Comparison of ENCODE assay signal across 18 cellular contexts in genomic region chr18:8787764-8788163, GRCh38.
A peak's percentile ranks its signal among the peaks of the same experiment; 100 is the strongest.
DNase-seq lines count a peak whose midpoint lies in the region; ATAC-seq, FAIRE-seq and TF ChIP-seq lines count a peak whose summit lies in the region.
"Had no signal": no experiment of that assay in that cellular context is flagged by ENCODE, and none has a peak within 500 bp of the region (broad histone marks: within the 10 kb centered on the region; RNA-seq: fewer than 3 reads in every experiment).

No MANE protein-coding gene starts in this region.

- TF ChIP-seq CTCF in astrocyte (IDR thresholded peaks at IDR 0.05; ENCODE audit: insufficient read depth, low read depth, low read length) (no peak), hepatocyte (IDR thresholded peaks at IDR 0.05; ENCODE audit: poor library complexity) (no peak)

- H2AFZ ChIP-seq in astrocyte (ENCODE audit: low read depth, low read length): no peak overlapping the region
- no peak overlapping the region for H2AFZ ChIP-seq in hepatocyte
- H2AFZ ChIP-seq: GM23248 had no signal

- peak overlapping the region; percentile 50 for H3K27ac Mint-ChIP-seq in astrocyte (ENCODE audit: unreplicated experiment)
- H3K27ac Mint-ChIP-seq: CD8-positive, alpha-beta memory T cell had no signal

- H3K4me1 ChIP-seq in astrocyte (ENCODE audit: insufficient read depth, low read length): peaks cover 3% of the 10 kb centered on the region
- peaks cover 29% of the 10 kb centered on the region for H3K4me1 ChIP-seq in hepatocyte (ENCODE audit: insufficient read depth)

- H3K9me2 ChIP-seq in hepatocyte (replicated peaks; ENCODE audit: insufficient read depth): no peaks in the 10 kb centered on the region

- 88% methylated on average over 6 of the region's 6 CpGs for WGBS in hepatocyte (ENCODE audit: low lambda C conversion rate, missing lambda C conversion rate)

- H3K79me2 ChIP-seq in astrocyte (ENCODE audit: insufficient read depth, low read length) (no peaks in the 10 kb centered on the region), hepatocyte (no peaks in the 10 kb centered on the region)

- H3K4me3 Mint-ChIP-seq in astrocyte (ENCODE audit: unreplicated experiment): no peak overlapping the region
- H3K4me3 Mint-ChIP-seq: CD8-positive, alpha-beta memory T cell had no signal

- H3K27me3 Mint-ChIP-seq in astrocyte (ENCODE audit: low read depth, unreplicated experiment): no peaks in the 10 kb centered on the region

- ATAC-seq in HG03196 (IDR thresholded peaks at IDR 0.05; ENCODE audit: unreplicated experiment) (no peak), GM21723 (IDR thresholded peaks at IDR 0.05; ENCODE audit: unreplicated experiment) (no peak), GM19035 (IDR thresholded peaks at IDR 0.05; ENCODE audit: unreplicated experiment) (no peak)
- ATAC-seq: PC-3 had no signal

- H3K9me3 Mint-ChIP-seq in astrocyte (ENCODE audit: unreplicated experiment): no peaks in the 10 kb centered on the region
- H3K9me3 Mint-ChIP-seq: CD8-positive, alpha-beta memory T cell had no signal

- DNase-seq in Ammon's horn (ENCODE audit: low spot score) (peak; percentile 31), astrocyte (ENCODE audit: low read depth) (no peak), hepatocyte (ENCODE audit: low spot score) (no peak), pons (ENCODE audit: low spot score) (peak; percentile 90), HTR-8/SVneo (ENCODE audit: insufficient read length, low spot score) (no peak)
- DNase-seq: CD8-positive, alpha-beta memory T cell; DMS79; GM23248; NCI-H1048; NCI-H1436; NCI-H1930; NCI-H345; NCI-H526; PC-3; RPMI8226 had no signal

- H3K9ac ChIP-seq in astrocyte (ENCODE audit: low read length): no peak overlapping the region
- H3K9ac ChIP-seq: GM23248 had no signal

- H3K9me3 ChIP-seq in astrocyte (ENCODE audit: insufficient read depth, low read depth, low read length) (no peaks in the 10 kb centered on the region), hepatocyte (ENCODE audit: low read depth) (no peaks in the 10 kb centered on the region)

- H4K20me1 ChIP-seq in astrocyte (ENCODE audit: insufficient read depth, low read length) (peaks cover 7% of the 10 kb centered on the region), hepatocyte (ENCODE audit: insufficient read depth, poor library complexity, severe bottlenecking) (no peaks in the 10 kb centered on the region)

- H3K36me3 Mint-ChIP-seq in astrocyte (ENCODE audit: low read depth, unreplicated experiment): peaks cover 30% of the 10 kb centered on the region
- H3K36me3 Mint-ChIP-seq: CD8-positive, alpha-beta memory T cell had no signal

- FAIRE-seq in astrocyte (lab: Jason Lieb, UNC) (no peak), HTR-8/SVneo (lab: Jason Lieb, UNC) (no peak)

- no peak overlapping the region for H3K27ac ChIP-seq in astrocyte (ENCODE audit: low read depth, low read length)
- peak overlapping the region; percentile 95 for H3K27ac ChIP-seq in hepatocyte
- H3K27ac ChIP-seq: GM23248 had no signal

- H3K4me3 ChIP-seq in astrocyte (ENCODE audit: insufficient read depth, low read depth, low read length) (no peak overlapping the region), hepatocyte (no peak overlapping the region)
- H3K4me3 ChIP-seq: GM23248 had no signal

- peaks cover 34% of the 10 kb centered on the region for H3K4me1 Mint-ChIP-seq in astrocyte (ENCODE audit: low read depth, unreplicated experiment)

- peaks cover 20% of the 10 kb centered on the region for H3K36me3 ChIP-seq in astrocyte (ENCODE audit: insufficient read depth, low read length)
- H3K36me3 ChIP-seq in hepatocyte (replicated peaks; ENCODE audit: insufficient read depth, low read depth): no peaks in the 10 kb centered on the region

- no peak overlapping the region for H3K4me2 ChIP-seq in astrocyte (ENCODE audit: low read length)
- no peak overlapping the region for H3K4me2 ChIP-seq in hepatocyte

- H3K27me3 ChIP-seq in astrocyte (ENCODE audit: insufficient read depth, low read length) (no peaks in the 10 kb centered on the region), hepatocyte (no peaks in the 10 kb centered on the region)

Comparison
In these comparisons a context has a peak if more than half of its experiments do, and no peak if none do; other contexts are left out.
1. DNase-seq: peak in Ammon's horn (single experiment) and pons (single experiment); none in astrocyte (single experiment), hepatocyte (single experiment) and HTR-8/SVneo (single experiment).